In genomic region chr1:230158422-230159291, GRCh38 we compare ENCODE assay signal across 12 cellular contexts.
DNase-seq lines count a peak whose midpoint lies in the region; ATAC-seq, FAIRE-seq and TF ChIP-seq lines count a peak whose summit lies in the region.
"Had no signal": no experiment of that assay in that cellular context is flagged by ENCODE, and none has a peak within 500 bp of the region (broad histone marks: within the 10 kb centered on the region; RNA-seq: fewer than 3 reads in every experiment).

No MANE protein-coding gene starts in this region.

- H3K36me3 Mint-ChIP-seq in HFFc6 (ENCODE audit: low read depth) = peaks cover 9% of the 10 kb centered on the region

- H3K9me3 ChIP-seq in PC-3 (ENCODE audit: low read length) (no peaks in the 10 kb centered on the region), kidney (ENCODE audit: control insufficient read depth in 1 of 2, low read length in 2 of 2) (peaks cover 0 to 6% of the 10 kb centered on the region in 2 donors), tibial nerve (no peaks in the 10 kb centered on the region), GM23248 (ENCODE audit: low read depth) (no peaks in the 10 kb centered on the region)
- H3K9me3 ChIP-seq: sigmoid colon had no signal

- peak; percentile 52 for ATAC-seq in PC-3
- no peak for ATAC-seq in HG02588 (IDR thresholded peaks at IDR 0.05; ENCODE audit: unreplicated experiment)

- H2AFZ ChIP-seq in PC-3 (ENCODE audit: low read length) = no peak overlapping the region
- no peak overlapping the region for H2AFZ ChIP-seq in GM23248

- H3K27me3 ChIP-seq in PC-3 (ENCODE audit: low read length) (no peaks in the 10 kb centered on the region), tibial nerve (no peaks in the 10 kb centered on the region), GM23248 (replicated peaks; ENCODE audit: insufficient read depth) (no peaks in the 10 kb centered on the region)
- H3K27me3 ChIP-seq: sigmoid colon had no signal

- no peak for FAIRE-seq in kidney (lab: Jason Lieb, UNC)

- H3K27ac ChIP-seq in PC-3 (ENCODE audit: low read length) (peak overlapping the region; percentile 60), kidney (ENCODE audit: low read depth in 2 of 2, low read length in 2 of 2) (peak overlapping the region; percentile 9 to 51), tibial nerve (peak overlapping the region; percentile 6 to 86 (median 46)), GM23248 (no peak overlapping the region)
- H3K27ac ChIP-seq: sigmoid colon had no signal

- H3K4me1 ChIP-seq in PC-3 (ENCODE audit: insufficient read depth, low read length) (peaks cover 36% of the 10 kb centered on the region), kidney (ENCODE audit: control insufficient read depth in 1 of 2, insufficient read depth in 1 of 2, low read depth in 1 of 2, low read length in 2 of 2) (peaks cover 12 to 22% of the 10 kb centered on the region in 2 donors), tibial nerve (peaks cover 0 to 94% (median 46%) of the 10 kb centered on the region in 4 donors), GM23248 (ENCODE audit: insufficient read depth) (peaks cover 28% of the 10 kb centered on the region)

- H3K36me3 ChIP-seq in PC-3 (ENCODE audit: low read depth, low read length) (peaks cover 5% of the 10 kb centered on the region; the same call in 1 of the 2 replicates), kidney (ENCODE audit: control insufficient read depth in 1 of 2, insufficient read depth in 2 of 2, low read length in 2 of 2) (no peaks in the 10 kb centered on the region), tibial nerve (no peaks in the 10 kb centered on the region), GM23248 (ENCODE audit: low read depth) (no peaks in the 10 kb centered on the region)
- H3K36me3 ChIP-seq: sigmoid colon had no signal

- 44 to 51% methylated on average over 12 of the region's 12 CpGs for WGBS in tibial nerve, 2 donors
- 74 to 76% methylated on average over 12 of the region's 12 CpGs for WGBS in GM23248 (ENCODE audit: low coverage in 1 of 2, low lambda C conversion rate in 2 of 2, missing lambda C conversion rate in 2 of 2), 2 experiments

- no peaks in the 10 kb centered on the region; the same call in none of the 2 replicates for H3K27me3 Mint-ChIP-seq in HFFc6 (ENCODE audit: insufficient read depth)

- no peaks in the 10 kb centered on the region for H3K9me3 Mint-ChIP-seq in HFFc6
- H3K9me3 Mint-ChIP-seq: immature natural killer cell had no signal

- no peak for TF ChIP-seq CTCF in PC-3 (conservative IDR thresholded peaks at IDR 0.05; ENCODE audit: low read depth, low read length)
- TF ChIP-seq CTCF in kidney (IDR thresholded peaks at IDR 0.05; ENCODE audit: borderline replicate concordance, extremely low read depth, insufficient read depth) = no peak
- no peak for TF ChIP-seq CTCF in tibial nerve (IDR thresholded peaks at IDR 0.05)
- TF ChIP-seq CTCF in HFFc6 (IDR thresholded peaks at IDR 0.05) = no peak

- POLR2A ChIA-PET in PC-3 (lab: Charles Lee; ENCODE audit: unreplicated experiment) = no interaction called here

- H3K9ac ChIP-seq in PC-3 (ENCODE audit: low read length) = peak overlapping the region; percentile 29
- no peak overlapping the region for H3K9ac ChIP-seq in kidney (ENCODE audit: low read length in 2 of 2)
- H3K9ac ChIP-seq in GM23248 = no peak overlapping the region

- peak overlapping the region; percentile 58 for H3K4me2 ChIP-seq in PC-3 (ENCODE audit: low read length)
- H3K4me2 ChIP-seq in GM23248 (ENCODE audit: unreplicated experiment) = no peak overlapping the region

- H4K20me1 ChIP-seq in PC-3 (ENCODE audit: low read length) = peaks cover 6% of the 10 kb centered on the region; the same call in 1 of the 2 replicates
- H4K20me1 ChIP-seq in GM23248 (ENCODE audit: insufficient read depth) = no peaks in the 10 kb centered on the region; the same call in 1 of the 2 replicates

- in situ Hi-C loops in GM23248 (cut with MboI) = no loop called here

- no peak overlapping the region for H3K27ac Mint-ChIP-seq in HFFc6

- H3K4me3 ChIP-seq in PC-3 (ENCODE audit: low read length) = 0 out of 2 replicates have a peak overlapping the region, but pooled peaks have one; percentile 6
- no peak overlapping the region for H3K4me3 ChIP-seq in kidney (ENCODE audit: low read length in 2 of 2)
- no peak overlapping the region for H3K4me3 ChIP-seq in tibial nerve
- H3K4me3 ChIP-seq in GM23248 = no peak overlapping the region
- H3K4me3 ChIP-seq: sigmoid colon had no signal

- H3K9me2 ChIP-seq in PC-3 (replicated peaks; ENCODE audit: low read length) = no peaks in the 10 kb centered on the region
- H3K9me2 ChIP-seq in GM23248 (ENCODE audit: insufficient read depth) = no peaks in the 10 kb centered on the region

- no peak for TF ChIP-seq EP300 in tibial nerve (IDR thresholded peaks at IDR 0.05)

- peaks cover 100% of the 10 kb centered on the region for H3K79me2 ChIP-seq in PC-3 (ENCODE audit: low read length)
- H3K79me2 ChIP-seq in GM23248 (ENCODE audit: insufficient read depth) = peaks cover 97% of the 10 kb centered on the region

- no peak for TF ChIP-seq POLR2A in tibial nerve (IDR thresholded peaks at IDR 0.05)

- DNase-seq in NCI-H2171 treated with DMSO at 0.1 percent for 48 hours (lab: John Stamatoyannopoulos, UW) (peak; percentile 51), NCI-H2171 (lab: John Stamatoyannopoulos, UW) (no peak), PC-3 (peak; percentile 91), kidney (no peak), tibial nerve (ENCODE audit: low spot score in 2 of 2) (no peak), GM23248 (no peak), HFFc6 (no peak)
- DNase-seq: immature natural killer cell, MM.1S, sigmoid colon, SW 1271 had no signal

- H3K4me3 Mint-ChIP-seq in HFFc6 = no peak overlapping the region
- H3K4me3 Mint-ChIP-seq: immature natural killer cell had no signal

- H3F3A ChIP-seq in PC-3 (ENCODE audit: low read length, unreplicated experiment) = no peaks in the 10 kb centered on the region
- peaks cover 18% of the 10 kb centered on the region for H3F3A ChIP-seq in GM23248 (ENCODE audit: insufficient read depth)

- intact Hi-C loops in PC-3 (cut with micrococcal nuclease) (no loop called here), kidney (cut with DNase I) (no loop called here)

- peaks cover 44% of the 10 kb centered on the region for H3K4me1 Mint-ChIP-seq in HFFc6 (ENCODE audit: low read depth)

- no TSS peak for BruUV-seq in PC-3 (replicated peaks; lab: Mats Ljungman, UMichigan)

- CTCF ChIA-PET in PC-3 (lab: Charles Lee) = no interaction called here

Comparison
In these comparisons a context has a peak if more than half of its experiments do, and no peak if none do; other contexts are left out.
1. DNase-seq: peak in NCI-H2171 treated with DMSO at 0.1 percent for 48 hours (single experiment) and PC-3 (single experiment); none in NCI-H2171 (single experiment), kidney (single experiment), tibial nerve (0 of 2), GM23248 (single experiment) and HFFc6 (single experiment).